In genomic region chr16:86180780-86181179, GRCh38 we compare ENCODE assay signal across 26 cellular contexts.
DNase-seq lines count a peak whose midpoint lies in the region; ATAC-seq, FAIRE-seq and TF ChIP-seq lines count a peak whose summit lies in the region.
"Had no signal": no experiment of that assay in that cellular context is flagged by ENCODE, and none has a peak within 500 bp of the region (broad histone marks: within the 10 kb centered on the region; RNA-seq: fewer than 3 reads in every experiment).

No MANE protein-coding gene starts in this region.

- H3K4me1 Mint-ChIP-seq in naive thymus-derived CD4-positive, alpha-beta T cell: no peaks in the 10 kb centered on the region
- H3K4me1 Mint-ChIP-seq: CD14-positive monocyte; CD8-positive, alpha-beta memory T cell had no signal

- 100% methylated on average over 1 of the region's 4 CpGs for WGBS in trophoblast cell (ENCODE audit: extremely low coverage, insufficient coverage, insufficient read length)

- H3K4me1 ChIP-seq in naive thymus-derived CD4-positive, alpha-beta T cell (ENCODE audit: control insufficient read depth in 2 of 2, insufficient read depth in 2 of 2, low read length in 2 of 2): no peaks in the 10 kb centered on the region
- H3K4me1 ChIP-seq in trophoblast cell (ENCODE audit: control insufficient read depth in 1 of 2, insufficient read depth in 2 of 2, low read length in 2 of 2): no peaks in the 10 kb centered on the region
- H3K4me1 ChIP-seq: A549, BE2C had no signal

- no peak overlapping the region for H3K4ac ChIP-seq in trophoblast cell (ENCODE audit: low read depth, low read length)

- H4K12ac ChIP-seq in trophoblast cell (ENCODE audit: low read depth, low read length): no peak overlapping the region

- H3K36me3 Mint-ChIP-seq in naive thymus-derived CD4-positive, alpha-beta T cell: no peaks in the 10 kb centered on the region
- H3K36me3 Mint-ChIP-seq: CD14-positive monocyte; CD8-positive, alpha-beta memory T cell had no signal

- no peak overlapping the region for H2AFZ ChIP-seq in trophoblast cell (ENCODE audit: insufficient read depth, low read length, poor library complexity)

- no peak overlapping the region for H3K27ac ChIP-seq in naive thymus-derived CD4-positive, alpha-beta T cell (ENCODE audit: low read depth, low read length)
- H3K27ac ChIP-seq in trophoblast cell (ENCODE audit: low read depth, low read length): no peak overlapping the region
- H3K27ac ChIP-seq: A549; BLaER1 treated with 17β-estradiol and CSF1 and Interleukin-3, amounts not matched to agents 10 nM and 100 nM had no signal

- H3K4me3 ChIP-seq in naive thymus-derived CD4-positive, alpha-beta T cell (ENCODE audit: low read length): no peak overlapping the region
- H3K4me3 ChIP-seq in trophoblast cell (ENCODE audit: low read depth, low read length): peak overlapping the region; percentile 37
- H3K4me3 ChIP-seq in MG63: no peak overlapping the region
- H3K4me3 ChIP-seq: A549; BLaER1 treated with 17β-estradiol and CSF1 and Interleukin-3, amounts not matched to agents 10 nM and 100 nM; GM12878 had no signal

- H3K36me3 ChIP-seq in naive thymus-derived CD4-positive, alpha-beta T cell (ENCODE audit: control insufficient read depth in 2 of 3, insufficient read depth in 3 of 3, low read length in 3 of 3): no peaks in the 10 kb centered on the region
- H3K36me3 ChIP-seq in trophoblast cell (ENCODE audit: control insufficient read depth in 1 of 2, insufficient read depth in 2 of 2, low read length in 2 of 2) (no peaks in the 10 kb centered on the region), MG63 (no peaks in the 10 kb centered on the region)
- H3K36me3 ChIP-seq: BE2C; BLaER1 treated with 17β-estradiol and CSF1 and Interleukin-3, amounts not matched to agents 10 nM and 100 nM had no signal

- H2BK12ac ChIP-seq in trophoblast cell (ENCODE audit: low read length): no peak overlapping the region

- peak; percentile 16 for FAIRE-seq in GM12891 (lab: Jason Lieb, UNC)
- peak; percentile 98 for FAIRE-seq in HTR-8/SVneo (lab: Jason Lieb, UNC)
- FAIRE-seq: A549, D721Med, GM12878 had no signal

- peaks cover 0 to 8% (median 0%) of the 10 kb centered on the region in 11 donors for H3K9me3 Mint-ChIP-seq in naive thymus-derived CD4-positive, alpha-beta T cell
- H3K9me3 Mint-ChIP-seq: CD4-positive, alpha-beta T cell; CD8-positive, alpha-beta memory T cell had no signal

- intact Hi-C loops in naive thymus-derived CD4-positive, alpha-beta T cell (cut with micrococcal nuclease): no loop called here

- no peaks in the 10 kb centered on the region for H3K27me3 ChIP-seq in naive thymus-derived CD4-positive, alpha-beta T cell (ENCODE audit: control insufficient read depth in 2 of 2, insufficient read depth in 2 of 2, low read length in 2 of 2)
- H3K27me3 ChIP-seq in trophoblast cell (ENCODE audit: insufficient read depth, low read length) (no peaks in the 10 kb centered on the region), MG63 (no peaks in the 10 kb centered on the region)
- H3K27me3 ChIP-seq: BLaER1 treated with 17β-estradiol and CSF1 and Interleukin-3, amounts not matched to agents 10 nM and 100 nM had no signal

- peak; percentile 29 for ATAC-seq in naive thymus-derived CD4-positive, alpha-beta T cell
- ATAC-seq in HG03097 (IDR thresholded peaks at IDR 0.05; ENCODE audit: low FRiP score, unreplicated experiment): no peak
- ATAC-seq: GM12878 had no signal

- no peaks in the 10 kb centered on the region for H3K9me3 ChIP-seq in naive thymus-derived CD4-positive, alpha-beta T cell (ENCODE audit: control insufficient read depth in 2 of 3, low read length in 3 of 3)
- H3K9me3 ChIP-seq in trophoblast cell (ENCODE audit: insufficient read depth, low read depth, low read length) (peaks cover 7% of the 10 kb centered on the region), MG63 (no peaks in the 10 kb centered on the region)
- H3K9me3 ChIP-seq: A549, BE2C had no signal

- CTCF ChIA-PET in naive thymus-derived CD4-positive, alpha-beta T cell (lab: Charles Lee): no interaction called here

- no peak overlapping the region for H3K18ac ChIP-seq in trophoblast cell (ENCODE audit: low read length)

- no peak overlapping the region for H3K9ac ChIP-seq in trophoblast cell (ENCODE audit: low read length)
- H3K9ac ChIP-seq: BLaER1 treated with 17β-estradiol and CSF1 and Interleukin-3, amounts not matched to agents 10 nM and 100 nM had no signal

- no peak overlapping the region for H2AK5ac ChIP-seq in trophoblast cell (ENCODE audit: low read length)

- H3K79me1 ChIP-seq in trophoblast cell (ENCODE audit: low read length): no peaks in the 10 kb centered on the region

- H3K27me3 Mint-ChIP-seq in naive thymus-derived CD4-positive, alpha-beta T cell: peaks cover 0 to 12% (median 7%) of the 10 kb centered on the region in 5 donors

- H2BK5ac ChIP-seq in trophoblast cell (ENCODE audit: low read depth, low read length, poor library complexity): no peak overlapping the region

- POLR2A ChIA-PET in naive thymus-derived CD4-positive, alpha-beta T cell (lab: Charles Lee): no interaction called here

- no peak overlapping the region for H3K27ac Mint-ChIP-seq in naive thymus-derived CD4-positive, alpha-beta T cell
- H3K27ac Mint-ChIP-seq: CD14-positive monocyte; CD4-positive, alpha-beta T cell; CD8-positive, alpha-beta memory T cell had no signal

- no peak overlapping the region for H2BK120ac ChIP-seq in trophoblast cell (ENCODE audit: insufficient read depth, low read length, poor library complexity)

- no peak overlapping the region for H3K4me2 ChIP-seq in trophoblast cell (ENCODE audit: low read length)
- H3K4me2 ChIP-seq: A549; BLaER1 treated with 17β-estradiol and CSF1 and Interleukin-3, amounts not matched to agents 10 nM and 100 nM had no signal

- H3K23ac ChIP-seq in trophoblast cell (ENCODE audit: low read length): peak overlapping the region; percentile 55

- no peak for DNase-seq in GM12891 (ENCODE audit: insufficient read length, low spot score)
- DNase-seq in HTR-8/SVneo (ENCODE audit: insufficient read length, low spot score): no peak
- no peak for DNase-seq in naive thymus-derived CD4-positive, alpha-beta T cell
- DNase-seq in trophoblast cell: no peak
- no peak for DNase-seq in NCI-H187 treated with DMSO at 0.1 percent for 48 hours (lab: John Stamatoyannopoulos, UW)
- no peak for DNase-seq in activated CD4-positive, alpha-beta T cell treated with anti-CD3 and anti-CD28 coated beads, Interleukin-2, amount 50 U/mL, for 48 hours
- DNase-seq in MG63: no peak
- DNase-seq: 8988T; ACHN; AML-193; CD4-positive, alpha-beta T cell; CD8-positive, alpha-beta memory T cell; DMS 273 treated with DMSO at 0.1 percent for 48 hours; DMS79; EL; GDM1; GOT3; H7; HCEC 1CT had no signal

- no peak overlapping the region for H3K4me3 Mint-ChIP-seq in naive thymus-derived CD4-positive, alpha-beta T cell
- H3K4me3 Mint-ChIP-seq: CD14-positive monocyte; CD4-positive, alpha-beta T cell; CD8-positive, alpha-beta memory T cell had no signal

- no peak overlapping the region for H4K8ac ChIP-seq in trophoblast cell (ENCODE audit: low read depth, low read length)

- no peak overlapping the region for H3K14ac ChIP-seq in trophoblast cell (ENCODE audit: low read length)

- H4K91ac ChIP-seq in trophoblast cell (ENCODE audit: low read depth, low read length): no peak overlapping the region

- no peaks in the 10 kb centered on the region for H3K79me2 ChIP-seq in trophoblast cell (ENCODE audit: control insufficient read depth, insufficient read depth, low read length, poor library complexity)

- TF ChIP-seq POLR2A in GM12891 (IDR thresholded peaks at IDR 0.05; ENCODE audit: low read depth, low read length): no peak

TF ChIP-seq in GM12891, 5 proteins besides CTCF, POLR2A, EP300 and RAD21:
- TF ChIP-seq PAX5 (IDR thresholded peaks at IDR 0.05; ENCODE audit: insufficient read depth, low read length, severe bottlenecking): no peak
- TF ChIP-seq POU2F2 (IDR thresholded peaks at IDR 0.05; ENCODE audit: low read depth, low read length): no peak
- no peak for TF ChIP-seq TAF1 (IDR thresholded peaks at IDR 0.05; ENCODE audit: low read depth, low read length)
- no peak for TF ChIP-seq SPI1 (IDR thresholded peaks at IDR 0.05; ENCODE audit: low read depth, low read length)
- no peak for TF ChIP-seq POLR2AphosphoS5 (IDR thresholded peaks at IDR 0.05; ENCODE audit: low read depth, low read length)
